Comparison of ENCODE assay signal across 1 cellular context in genomic region chr7:51262796-51263519, GRCh38.
TF ChIP-seq lines count a peak whose summit lies in the region.

No MANE protein-coding gene starts in this region.

TF ChIP-seq in H1, 55 proteins besides CTCF, POLR2A, EP300 and RAD21:
- TF ChIP-seq EGR1 (IDR thresholded peaks at IDR 0.05; ENCODE audit: borderline replicate concordance, low read depth, low read length), result no peak
- TF ChIP-seq POLR2AphosphoS5 (IDR thresholded peaks at IDR 0.05; ENCODE audit: low read depth, low read length), result no peak
- TF ChIP-seq ASH2L (IDR thresholded peaks at IDR 0.05; ENCODE audit: low read length), result no peak
- no peak for TF ChIP-seq RFX5 (IDR thresholded peaks at IDR 0.05; ENCODE audit: borderline replicate concordance, low read depth, low read length)
